20 cellular contexts compared by ENCODE assay signal in the genomic region with DNA sequence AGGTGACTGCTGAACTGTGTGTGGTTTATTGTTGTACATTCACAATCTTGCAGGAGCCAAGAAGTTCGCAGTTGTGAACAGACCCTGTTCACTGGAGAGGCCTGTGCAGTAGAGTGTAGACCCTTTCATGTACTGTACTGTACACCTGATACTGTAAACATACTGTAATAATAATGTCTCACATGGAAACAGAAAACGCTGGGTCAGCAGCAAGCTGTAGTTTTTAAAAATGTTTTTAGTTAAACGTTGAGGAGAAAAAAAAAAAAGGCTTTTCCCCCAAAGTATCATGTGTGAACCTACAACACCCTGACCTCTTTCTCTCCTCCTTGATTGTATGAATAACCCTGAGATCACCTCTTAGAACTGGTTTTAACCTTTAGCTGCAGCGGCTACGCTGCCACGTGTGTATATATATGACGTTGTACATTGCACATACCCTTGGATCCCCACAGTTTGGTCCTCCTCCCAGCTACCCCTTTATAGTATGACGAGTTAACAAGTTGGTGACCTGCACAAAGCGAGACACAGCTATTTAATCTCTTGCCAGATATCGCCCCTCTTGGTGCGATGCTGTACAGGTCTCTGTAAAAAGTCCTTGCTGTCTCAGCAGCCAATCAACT. TPM values are rescaled to one million over a fixed set of nuclear protein-coding genes. Genes with fewer than 3 reads are reported as not detected.
DNase-seq lines count a peak whose midpoint lies in the region; ATAC-seq and TF ChIP-seq lines count a peak whose summit lies in the region.
"Had no signal": no experiment of that assay in that cellular context is flagged by ENCODE, and none has a peak within 500 bp of the region (broad histone marks: within the 10 kb centered on the region; RNA-seq: fewer than 3 reads in every experiment).

No MANE protein-coding gene starts in this region.

- H3K27ac Mint-ChIP-seq in chondrocyte (ENCODE audit: unreplicated experiment) = peak overlapping the region; percentile 39

- no peaks in the 10 kb centered on the region for H3K9me3 Mint-ChIP-seq in chondrocyte (ENCODE audit: low read depth)
- H3K9me3 Mint-ChIP-seq: CD14-positive monocyte had no signal

- H3K79me2 ChIP-seq in OCI-LY7 (ENCODE audit: insufficient read depth, low read depth, low read length) (no peaks in the 10 kb centered on the region), parathyroid adenoma (no peaks in the 10 kb centered on the region)

- H3K27me3 Mint-ChIP-seq in chondrocyte (ENCODE audit: low read depth) = no peaks in the 10 kb centered on the region

- H3K4me1 ChIP-seq in OCI-LY7 (ENCODE audit: insufficient read depth, low read length, poor library complexity, severe bottlenecking) (peaks cover 12% of the 10 kb centered on the region), parathyroid adenoma (peaks cover 29% of the 10 kb centered on the region)

- H4K20me1 ChIP-seq in OCI-LY7 (ENCODE audit: insufficient read depth, low read length) = no peaks in the 10 kb centered on the region

- H3K4me3 ChIP-seq in OCI-LY7 (ENCODE audit: low read depth, low read length, poor library complexity, severe bottlenecking) = no peak overlapping the region
- no peak overlapping the region for H3K4me3 ChIP-seq in parathyroid adenoma (ENCODE audit: low read depth, low read length)
- H3K4me3 ChIP-seq: gastrocnemius medialis, tibial nerve had no signal

- H3K4me1 Mint-ChIP-seq in chondrocyte (ENCODE audit: low read depth) = peaks cover 46% of the 10 kb centered on the region

- TSS peak; percentile 59 for BruUV-seq in OCI-LY7 (replicated peaks; lab: Mats Ljungman, UMichigan)

- H3K4me2 ChIP-seq in OCI-LY7 (ENCODE audit: low read length) (no peak overlapping the region), parathyroid adenoma (ENCODE audit: low read length) (peak overlapping the region; percentile 39)

- TF ChIP-seq CTCF in OCI-LY7 (conservative IDR thresholded peaks at IDR 0.05; ENCODE audit: low read length) (no peak), chondrocyte (IDR thresholded peaks at IDR 0.05) (no peak), parathyroid adenoma (IDR thresholded peaks at IDR 0.05) (no peak)

- intact Hi-C loops in OCI-LY7 (cut with micrococcal nuclease; ENCODE audit: unreplicated experiment) = no loop called here

- no peak overlapping the region for H2AFZ ChIP-seq in OCI-LY7 (ENCODE audit: low read length)
- no peak overlapping the region for H2AFZ ChIP-seq in parathyroid adenoma

- DNase-seq in activated CD4-positive, CD25-positive, alpha-beta regulatory T cell (lab: John Stamatoyannopoulos, UW) = no peak
- no peak for DNase-seq in OCI-LY7 (ENCODE audit: low spot score)
- no peak for DNase-seq in chondrocyte (ENCODE audit: low spot score)
- no peak for DNase-seq in stimulated activated CD4-positive, alpha-beta T cell treated with anti-CD3 and anti-CD28 coated beads, Interleukin-4, amount 100 ng/mL, for 4 hours
- no peak for DNase-seq in NCI-H2081 treated with DMSO at 0.1 percent for 48 hours (lab: John Stamatoyannopoulos, UW)
- DNase-seq in 8988T = no peak
- DNase-seq: activated effector memory CD4-positive, alpha-beta T cell treated with anti-CD3 and anti-CD28 coated beads, Interleukin-2, amount 50 U/mL, for 16 hours; cortex of kidney; DND-41; gastrocnemius medialis; left ventricle myocardium superior; NCI-H1930; NCI-H510A treated with DMSO at 0.1 percent for 48 hours; SHP77; small intestine had no signal

- no peaks in the 10 kb centered on the region for H3K9me2 ChIP-seq in OCI-LY7 (ENCODE audit: insufficient read depth, low read length)

- no peak overlapping the region for H3K4me3 Mint-ChIP-seq in chondrocyte (ENCODE audit: unreplicated experiment)
- H3K4me3 Mint-ChIP-seq: CD14-positive monocyte had no signal

- H3K36me3 ChIP-seq in OCI-LY7 (ENCODE audit: insufficient read depth, low read length) (peaks cover 81% of the 10 kb centered on the region), parathyroid adenoma (ENCODE audit: control insufficient read depth, insufficient read depth, low read length) (no peaks in the 10 kb centered on the region)

- H3K9ac ChIP-seq in parathyroid adenoma = no peak overlapping the region

- no peaks in the 10 kb centered on the region for H3K9me3 ChIP-seq in OCI-LY7 (ENCODE audit: low read length)
- H3K9me3 ChIP-seq in parathyroid adenoma (ENCODE audit: control insufficient read depth, low read length) = no peaks in the 10 kb centered on the region
- H3K9me3 ChIP-seq: gastrocnemius medialis, tibial nerve had no signal

- CTCF ChIA-PET in OCI-LY7 (lab: Charles Lee; ENCODE audit: unreplicated experiment) = no interaction called here

- peaks cover 38% of the 10 kb centered on the region for H3K36me3 Mint-ChIP-seq in chondrocyte (ENCODE audit: low read depth)

- POLR2A ChIA-PET in OCI-LY7 (lab: Charles Lee) = interaction anchor here (0.7 to 0.8 kb wide), 2 partner anchors 22 to 36 kb away, joined by 3 read pairs; no protein-coding TSS in a partner anchor

- peak; percentile 35 to 67 for ATAC-seq in activated CD4-positive, CD25-positive, alpha-beta regulatory T cell treated with anti-CD3 and anti-CD28 coated beads, Interleukin-2, amount 50 U/mL, for 24 hours
- ATAC-seq: gastrocnemius medialis, left ventricle myocardium superior had no signal

- H3K27me3 ChIP-seq in parathyroid adenoma (ENCODE audit: control insufficient read depth, insufficient read depth, low read length) = no peaks in the 10 kb centered on the region
- H3K27me3 ChIP-seq: gastrocnemius medialis, tibial nerve had no signal

- H3K27ac ChIP-seq in OCI-LY7 (ENCODE audit: low read depth, low read length, poor library complexity, severe bottlenecking) = no peak overlapping the region
- peak overlapping the region; percentile 75 for H3K27ac ChIP-seq in parathyroid adenoma
- H3K27ac ChIP-seq: VCaP had no signal

RNA-seq across cellular contexts. Expression of a gene that starts 6.4 kb away (rescaled TPM):
- total RNA-seq in OCI-LY7 (2014; rRNA removed; shearing (Covaris generic)) = 8.2 and 10.3 TPM in 2 replicates
- total RNA-seq in OCI-LY7 (2022) = 15.2 and 18.0 TPM in 2 replicates
- total RNA-seq in chondrocyte = 11.2 to 15.8 TPM (median 12.4 TPM) in 3 replicates

RNA-seq across cellular contexts. Expression of a gene that starts 45.2 kb away (rescaled TPM):
- total RNA-seq in OCI-LY7 (2014; rRNA removed; shearing (Covaris generic)) = 8.0 and 19.5 TPM in 2 replicates
- total RNA-seq in OCI-LY7 (2022) = 17.1 and 18.2 TPM in 2 replicates
- 20.2 to 27.8 TPM (median 25.5 TPM) in 3 replicates for total RNA-seq in chondrocyte
